ENCODE assay signal across 15 cellular contexts in genomic region chr14:34933301-34933700, GRCh38.
"Had no signal": no experiment of that assay in that cellular context is flagged by ENCODE, and none has a peak within 500 bp of the region (broad histone marks: within the 10 kb centered on the region; RNA-seq: fewer than 3 reads in every experiment).

No MANE protein-coding gene starts in this region.

- H3K27me3 Mint-ChIP-seq: naive B cell, progenitor cell of endocrine pancreas had no signal

- H3K4me3 Mint-ChIP-seq: naive B cell had no signal

- ATAC-seq: left colon, right cardiac atrium had no signal

- H3K27ac Mint-ChIP-seq: naive B cell, progenitor cell of endocrine pancreas had no signal

- H3K4me3 ChIP-seq: coronary artery, lung, tibial artery had no signal

- H3K9me3 Mint-ChIP-seq: naive B cell had no signal

- H3K36me3 Mint-ChIP-seq: naive B cell had no signal

- DNase-seq: activated CD4-positive, CD25-positive, alpha-beta regulatory T cell; activated CD8-positive, alpha-beta memory T cell treated with anti-CD3 and anti-CD28 coated beads, Interleukin-2, amount 50 U/mL, for 4 hours; caudate nucleus; effector CD8-positive, alpha-beta T cell; glutamatergic neuron; left colon; midbrain; naive B cell; right cardiac atrium; small intestine; T-helper 2 cell; tibial artery had no signal
